In the genomic region with DNA sequence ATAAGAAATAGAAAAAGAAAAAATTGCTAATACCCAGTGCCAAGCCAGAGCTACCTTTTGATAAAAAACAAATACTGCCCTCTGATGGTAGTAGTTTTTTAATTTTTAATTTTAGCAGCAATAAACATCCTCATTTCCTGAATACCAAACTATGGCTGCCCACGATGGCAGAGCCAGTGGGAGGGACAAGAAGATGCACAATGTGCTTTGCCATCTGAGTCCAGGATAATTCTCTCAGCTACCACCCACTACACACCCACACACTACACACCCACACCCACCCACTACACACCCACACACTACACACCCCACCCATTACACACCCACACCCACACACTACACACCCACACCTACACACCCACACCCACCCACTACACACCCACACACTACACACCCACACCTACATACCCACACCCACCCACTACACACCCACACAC, we compare ENCODE assay signal across 11 cellular contexts. TPM values are rescaled to one million over a fixed set of nuclear protein-coding genes. Genes with fewer than 3 reads are reported as not detected.
DNase-seq lines count a peak whose midpoint lies in the region; ATAC-seq lines count a peak whose summit lies in the region.
"Had no signal": no experiment of that assay in that cellular context is flagged by ENCODE, and none has a peak within 500 bp of the region (broad histone marks: within the 10 kb centered on the region; RNA-seq: fewer than 3 reads in every experiment).

No MANE protein-coding gene starts in this region.

- peak overlapping the region in 3 of 9 donors; percentile 33 to 84 (median 65) for H3K27ac Mint-ChIP-seq in naive thymus-derived CD4-positive, alpha-beta T cell

- no peaks in the 10 kb centered on the region for H3K9me3 ChIP-seq in naive thymus-derived CD4-positive, alpha-beta T cell (ENCODE audit: control insufficient read depth in 2 of 3, low read length in 3 of 3)
- H3K9me3 ChIP-seq: sigmoid colon, upper lobe of left lung had no signal

- H3K4me3 ChIP-seq in naive thymus-derived CD4-positive, alpha-beta T cell (ENCODE audit: low read length), result no peak overlapping the region
- H3K4me3 ChIP-seq: sigmoid colon, upper lobe of left lung had no signal

- CTCF ChIA-PET in naive thymus-derived CD4-positive, alpha-beta T cell (lab: Charles Lee), result interaction anchor here (1.6 to 6.2 kb wide), 3 partner anchors 9 to 86 kb away, joined by 5 to 29 read pairs (median 6); no protein-coding TSS in a partner anchor

- H3K27me3 Mint-ChIP-seq in naive thymus-derived CD4-positive, alpha-beta T cell, result no peaks in the 10 kb centered on the region

- no peak overlapping the region for H3K4me3 Mint-ChIP-seq in naive thymus-derived CD4-positive, alpha-beta T cell

- peaks cover 0 to 12% of the 10 kb centered on the region in 2 donors for H3K4me1 ChIP-seq in naive thymus-derived CD4-positive, alpha-beta T cell (ENCODE audit: control insufficient read depth in 2 of 2, insufficient read depth in 2 of 2, low read length in 2 of 2)
- H3K4me1 ChIP-seq: sigmoid colon had no signal

- no peaks in the 10 kb centered on the region for H3K36me3 ChIP-seq in naive thymus-derived CD4-positive, alpha-beta T cell (ENCODE audit: control insufficient read depth in 2 of 3, insufficient read depth in 3 of 3, low read length in 3 of 3)
- H3K36me3 ChIP-seq: sigmoid colon, upper lobe of left lung had no signal

- DNase-seq in NCI-H1105 treated with DMSO at 0.1 percent for 48 hours (lab: John Stamatoyannopoulos, UW) (peak; percentile 7), NCI-H1105 (lab: John Stamatoyannopoulos, UW) (no peak), M059J (ENCODE audit: low read depth) (peak; percentile 53), mesenteric fat pad (ENCODE audit: low spot score) (no peak), HuH-7.5 (ENCODE audit: low spot score) (no peak)
- DNase-seq in activated T-cell treated with anti-CD3 and anti-CD28 coated beads, Interleukin-2, amount 50 U/mL, for 48 hours, result peak; percentile 25 to 34
- peak in 6 of 9 donors; percentile 18 to 55 (median 46) for DNase-seq in naive thymus-derived CD4-positive, alpha-beta T cell
- DNase-seq: NCI-H2081 treated with DMSO at 0.1 percent for 48 hours, sigmoid colon, upper lobe of left lung had no signal

- H3K4me1 Mint-ChIP-seq in naive thymus-derived CD4-positive, alpha-beta T cell, result peaks cover 0 to 14% (median 7%) of the 10 kb centered on the region in 7 donors

- POLR2A ChIA-PET in naive thymus-derived CD4-positive, alpha-beta T cell (lab: Charles Lee), result interaction anchor here (0.6 to 1.0 kb wide), 5 partner anchors 39 to 94 kb away, joined by 3 to 4 read pairs (median 3); no protein-coding TSS in a partner anchor

- H3K36me3 Mint-ChIP-seq in naive thymus-derived CD4-positive, alpha-beta T cell, result no peaks in the 10 kb centered on the region

- no peaks in the 10 kb centered on the region for H3K9me3 Mint-ChIP-seq in naive thymus-derived CD4-positive, alpha-beta T cell

- intact Hi-C loops in naive thymus-derived CD4-positive, alpha-beta T cell (cut with micrococcal nuclease), result loop anchor here in 1 of 2 donors (1.0 kb wide), 2 partner anchors 85 to 157 kb away; no protein-coding TSS in a partner anchor

- ATAC-seq in naive thymus-derived CD4-positive, alpha-beta T cell, result peak; percentile 78
- ATAC-seq in HG03280 (IDR thresholded peaks at IDR 0.05; ENCODE audit: unreplicated experiment), result no peak

- H3K27ac ChIP-seq in naive thymus-derived CD4-positive, alpha-beta T cell (ENCODE audit: low read depth, low read length), result no peak overlapping the region
- H3K27ac ChIP-seq: sigmoid colon, upper lobe of left lung had no signal

- H3K27me3 ChIP-seq in naive thymus-derived CD4-positive, alpha-beta T cell (ENCODE audit: control insufficient read depth in 2 of 2, insufficient read depth in 2 of 2, low read length in 2 of 2), result no peaks in the 10 kb centered on the region
- H3K27me3 ChIP-seq: sigmoid colon, upper lobe of left lung had no signal

RNA-seq across cellular contexts. Expression of a gene that starts 17.8 kb away (rescaled TPM):
- total RNA-seq in M059J (2014; rRNA removed; shearing (Covaris generic)), result 9.0 and 11.2 TPM in 2 replicates
- 1 to 10 TPM in 4 of 5 experiments, under 1 TPM in 1; 0.96 to 8.1 (median 6.9) TPM for total RNA-seq in naive thymus-derived CD4-positive, alpha-beta T cell
- polyA plus RNA-seq in naive thymus-derived CD4-positive, alpha-beta T cell, result 10 to 100 TPM in 1 of 2 donors, 1 to 10 TPM in 1; 5.0 to 10.7 TPM
- total RNA-seq in mesenteric fat pad, result 1.3 TPM

RNA-seq across cellular contexts. Expression of a gene that starts 18.0 kb away (rescaled TPM):
- 57.4 and 77.0 TPM in 2 replicates for total RNA-seq in M059J (2014; rRNA removed; shearing (Covaris generic))
- total RNA-seq in naive thymus-derived CD4-positive, alpha-beta T cell, result 10 to 100 TPM; 13.7 to 58.5 (median 17.3) TPM
- polyA plus RNA-seq in naive thymus-derived CD4-positive, alpha-beta T cell, result 10 to 100 TPM; 22.6 to 35.9 TPM
- total RNA-seq in mesenteric fat pad, result 20.7 TPM

RNA-seq across cellular contexts. Expression of a gene that starts 45.4 kb away (rescaled TPM):
- 35.2 and 57.4 TPM in 2 replicates for total RNA-seq in M059J (2014; rRNA removed; shearing (Covaris generic))
- total RNA-seq in naive thymus-derived CD4-positive, alpha-beta T cell, result 10 to 100 TPM; 57.7 to 97.3 (median 79.7) TPM
- polyA plus RNA-seq in naive thymus-derived CD4-positive, alpha-beta T cell, result 10 to 100 TPM; 25.8 to 30.8 TPM
- 105 TPM for total RNA-seq in mesenteric fat pad

RNA-seq across cellular contexts. Expression of a gene that starts 54.7 kb away (rescaled TPM):
- total RNA-seq in M059J (2014; rRNA removed; shearing (Covaris generic)), result 0.42 and 1.1 TPM in 2 replicates
- total RNA-seq in naive thymus-derived CD4-positive, alpha-beta T cell, result 10 to 100 TPM in 4 of 5 experiments, 1 to 10 TPM in 1; 9.8 to 53.3 (median 14.2) TPM
- polyA plus RNA-seq in naive thymus-derived CD4-positive, alpha-beta T cell, result 1 to 10 TPM; 1.3 to 4.3 TPM
- 20.7 TPM for total RNA-seq in mesenteric fat pad

Comparison
In these comparisons a context has a peak if more than half of its experiments do, and no peak if none do; other contexts are left out.
1. DNase-seq: peak in NCI-H1105 treated with DMSO at 0.1 percent for 48 hours (single experiment), M059J (single experiment), activated T-cell treated with anti-CD3 and anti-CD28 coated beads, Interleukin-2, amount 50 U/mL, for 48 hours (2 of 2) and naive thymus-derived CD4-positive, alpha-beta T cell (6 of 9); none in NCI-H1105 (single experiment), mesenteric fat pad (single experiment) and HuH-7.5 (single experiment).